ENCODE assay signal across 17 cellular contexts in genomic region chr3:197496746-197497125, GRCh38. TPM values are rescaled to one million over a fixed set of nuclear protein-coding genes. Genes with fewer than 3 reads are reported as not detected.
DNase-seq lines count a peak whose midpoint lies in the region; TF ChIP-seq lines count a peak whose summit lies in the region.
"Had no signal": no experiment of that assay in that cellular context is flagged by ENCODE, and none has a peak within 500 bp of the region (broad histone marks: within the 10 kb centered on the region; RNA-seq: fewer than 3 reads in every experiment).

No MANE protein-coding gene starts in this region.

- H3K36me3 ChIP-seq in A673 (ENCODE audit: insufficient read depth, low read length, poor library complexity, severe bottlenecking) (no peaks in the 10 kb centered on the region), esophagus squamous epithelium (no peaks in the 10 kb centered on the region), colonic mucosa (no peaks in the 10 kb centered on the region)

- TF ChIP-seq CTCF in A673 (conservative IDR thresholded peaks at IDR 0.05; ENCODE audit: low read depth, low read length) (no peak), RWPE1 (conservative IDR thresholded peaks at IDR 0.05; ENCODE audit: low read depth) (no peak), esophagus squamous epithelium (IDR thresholded peaks at IDR 0.05) (no peak), osteocyte (IDR thresholded peaks at IDR 0.05) (no peak), colonic mucosa (IDR thresholded peaks at IDR 0.05) (no peak)

- H3K27ac ChIP-seq in A673 (ENCODE audit: low read depth, low read length, poor library complexity, severe bottlenecking) (peak overlapping the region; percentile 72), RWPE1 (peak overlapping the region; percentile 88), esophagus squamous epithelium (peak overlapping the region in 3 of 4 donors; percentile 37 to 83 (median 82)), colonic mucosa (no peak overlapping the region)

- TF ChIP-seq POLR2A in esophagus squamous epithelium (IDR thresholded peaks at IDR 0.05), result no peak

- no peak overlapping the region for H3K4me3 Mint-ChIP-seq in osteocyte (ENCODE audit: unreplicated experiment)

- WGBS in esophagus squamous epithelium, 2 donors, result 78 to 100% methylated on average over 1 of the region's 1 CpG

- CTCF ChIA-PET in A673 (lab: Charles Lee) (interaction anchor here (0.7 kb wide), 1 partner anchor 239 kb away, joined by 3 read pairs; no protein-coding TSS in a partner anchor), RWPE1 (lab: Yijun Ruan, JAX) (no interaction called here)

- no TSS peak for BruUV-seq in A673 (replicated peaks; lab: Mats Ljungman, UMichigan)

- H3K27me3 ChIP-seq in A673 (replicated peaks; ENCODE audit: insufficient read depth, low read depth, low read length, poor library complexity), result no peaks in the 10 kb centered on the region
- H3K27me3 ChIP-seq in esophagus squamous epithelium, result no peaks in the 10 kb centered on the region
- H3K27me3 ChIP-seq in colonic mucosa, result no peaks in the 10 kb centered on the region

- no peak overlapping the region for H3K4me3 ChIP-seq in A673 (ENCODE audit: low read depth, low read length, poor library complexity, severe bottlenecking)
- no peak overlapping the region for H3K4me3 ChIP-seq in esophagus squamous epithelium
- no peak overlapping the region for H3K4me3 ChIP-seq in colonic mucosa

- POLR2A ChIA-PET in A673 (lab: Charles Lee; ENCODE audit: low non-redundant PET), result interaction anchor here (0.6 kb wide), 1 partner anchor 756 kb away, joined by 3 read pairs; no protein-coding TSS in a partner anchor
- POLR2A ChIA-PET in RWPE1 (lab: Yijun Ruan, JAX; ENCODE audit: low non-redundant PET), result no interaction called here

- no peaks in the 10 kb centered on the region for H3K36me3 Mint-ChIP-seq in osteocyte (ENCODE audit: unreplicated experiment)

- no peaks in the 10 kb centered on the region for H3K9me3 ChIP-seq in A673 (ENCODE audit: low read depth, low read length, poor library complexity, severe bottlenecking)
- no peaks in the 10 kb centered on the region for H3K9me3 ChIP-seq in esophagus squamous epithelium
- no peaks in the 10 kb centered on the region for H3K9me3 ChIP-seq in colonic mucosa

- no peaks in the 10 kb centered on the region for H3K9me3 Mint-ChIP-seq in osteocyte (ENCODE audit: unreplicated experiment)

- H3K27me3 Mint-ChIP-seq in osteocyte (ENCODE audit: unreplicated experiment), result no peaks in the 10 kb centered on the region

- peaks cover 23% of the 10 kb centered on the region for H3K4me1 ChIP-seq in A673 (ENCODE audit: insufficient read depth, low read length, poor library complexity, severe bottlenecking)
- peaks cover 15 to 69% (median 23%) of the 10 kb centered on the region in 3 donors for H3K4me1 ChIP-seq in esophagus squamous epithelium
- H3K4me1 ChIP-seq in colonic mucosa, result peaks cover 7% of the 10 kb centered on the region

- DNase-seq in A673 (ENCODE audit: low spot score) (peak; percentile 61), RWPE1 (ENCODE audit: low spot score) (no peak), esophagus squamous epithelium (lab: John Stamatoyannopoulos, UW) (no peak), osteocyte (ENCODE audit: extremely low spot score, unreplicated experiment) (no peak), SIG-M5 treated with dmso at 0.1 percent for 504 hours (lab: John Stamatoyannopoulos, UW; ENCODE audit: unreplicated experiment) (no peak), Kasumi-1 (lab: John Stamatoyannopoulos, UW) (no peak), colonic mucosa (no peak)
- DNase-seq: HCEC 1CT; IMR-90; NCI-H146; NCI-H2081 treated with DMSO at 0.1 percent for 48 hours; NCI-H226; NCI-H526 treated with DMSO at 0.1 percent for 48 hours; NK-92 treated with Interleukin-12 subunit alpha and Interleukin-12 subunit beta, amount 100 ng/mL, for 24 hours; OCI-M1; RPMI8226 had no signal

- H3K4me1 Mint-ChIP-seq in osteocyte (ENCODE audit: unreplicated experiment), result peaks cover 62% of the 10 kb centered on the region

- no peak overlapping the region for H3K9ac ChIP-seq in colonic mucosa (ENCODE audit: low read depth in 2 of 2, low read length in 2 of 2)

- intact Hi-C loops in A673 (cut with micrococcal nuclease; ENCODE audit: unreplicated experiment), result no loop called here
- intact Hi-C loops in esophagus squamous epithelium (cut with DNase I), result no loop called here
- intact Hi-C loops in colonic mucosa (cut with DNase I), result no loop called here

- peak overlapping the region; percentile 27 for H3K27ac Mint-ChIP-seq in osteocyte (ENCODE audit: unreplicated experiment)

RNA-seq across cellular contexts. Expression of gene BDH1, which starts 59.0 kb away (rescaled TPM):
- total RNA-seq in A673 (2021) (57.6 and 62.1 TPM in 2 replicates), esophagus squamous epithelium (10 to 100 TPM; 44.4 to 60.6 (median 52.2) TPM), osteocyte (9.8 and 12.1 TPM in 2 replicates), colonic mucosa (100 to 1,000 TPM; 154 to 180 TPM)
- total RNA-seq: G401 had no signal
